In the genomic region with DNA sequence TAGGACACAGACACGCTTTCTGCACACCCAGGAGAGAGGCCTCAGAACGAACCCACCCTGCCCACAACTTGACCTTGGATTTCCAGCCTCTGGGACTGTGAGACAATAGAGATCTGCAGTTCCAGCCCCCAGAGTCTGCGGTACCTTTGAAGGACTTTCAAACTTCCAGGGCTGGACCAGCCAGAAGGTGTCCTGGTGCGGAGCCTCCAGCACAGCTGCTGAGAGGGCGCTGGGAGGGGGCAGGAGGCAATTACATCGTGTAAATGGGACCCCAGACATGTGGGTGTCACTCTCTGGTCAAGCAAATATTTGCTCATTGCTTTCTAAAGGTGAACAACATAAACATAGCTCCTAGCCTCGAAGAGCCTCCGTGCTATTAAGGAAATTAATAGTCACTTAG, we compare ENCODE assay signal across 1 cellular context.
TF ChIP-seq lines count a peak whose summit lies in the region.

No MANE protein-coding gene starts in this region.

TF ChIP-seq in HepG2, 621 proteins besides CTCF, POLR2A, EP300 and RAD21 (continued from another document):
- TF ChIP-seq FIP1L1 (IDR thresholded peaks at IDR 0.05; ENCODE audit: borderline replicate concordance, insufficient read depth, low read depth, low read length) (no peak), ZNF329 (CRISPR knock-in tag; IDR thresholded peaks at IDR 0.05; ENCODE audit: low read depth) (no peak), POLR2AphosphoS5 (IDR thresholded peaks at IDR 0.05; ENCODE audit: low read depth, low read length) (no peak), POLR2AphosphoS2 (IDR thresholded peaks at IDR 0.05; ENCODE audit: low read depth, low read length) (no peak)
